Comparison of ENCODE assay signal across 8 cellular contexts in the genomic region with DNA sequence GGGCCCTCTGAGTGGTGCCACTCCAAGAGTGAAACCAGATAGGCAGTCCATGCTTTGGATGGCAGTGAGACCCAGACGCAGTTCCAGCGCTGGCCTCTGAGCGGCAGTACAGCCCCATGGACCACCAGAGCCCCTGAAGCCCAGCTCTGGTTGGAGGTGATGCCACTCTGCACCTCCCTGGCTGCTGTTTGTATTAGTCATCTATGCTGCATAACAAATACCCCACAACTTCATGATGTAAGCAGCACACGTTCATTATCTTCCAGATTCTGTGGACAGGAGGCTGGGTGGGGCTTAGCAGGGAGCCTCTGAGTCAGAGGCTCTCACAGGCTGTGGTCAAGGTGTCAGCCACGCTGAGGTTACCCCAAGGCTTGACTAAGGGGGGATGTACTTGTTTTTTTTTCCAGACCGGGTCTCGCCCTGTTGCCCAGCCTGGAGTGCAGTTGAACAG. TPM values are rescaled to one million over a fixed set of nuclear protein-coding genes. Genes with fewer than 3 reads are reported as not detected.
A peak's percentile ranks its signal among the peaks of the same experiment; 100 is the strongest.
DNase-seq lines count a peak whose midpoint lies in the region; ATAC-seq lines count a peak whose summit lies in the region.

No MANE protein-coding gene starts in this region.

- peak; percentile 77 for DNase-seq in DMS53 (lab: John Stamatoyannopoulos, UW)
- peak; percentile 29 for DNase-seq in KG1 (lab: John Stamatoyannopoulos, UW)
- DNase-seq in T-cell, result peak; percentile 44 to 81 (median 69)
- DNase-seq in activated naive CD8-positive, alpha-beta T cell treated with anti-CD3 and anti-CD28 coated beads for 36 hours, result peak; percentile 89
- peak; percentile 73 for DNase-seq in hepatic stellate cell (ENCODE audit: low spot score)
- DNase-seq in stimulated activated CD4-positive, alpha-beta T cell treated with anti-CD3 and anti-CD28 coated beads, Interleukin-1b, Interleukin-23, amount 100 ng/mL, for 24 hours (ENCODE audit: low read depth in 4 of 4, low spot score in 1 of 4), result peak; percentile 51 to 81 (median 62)

- peak; percentile 81 to 86 (median 81) for ATAC-seq in T-cell (replicated peaks in 1 of 4)
- ATAC-seq in GM21526 (IDR thresholded peaks at IDR 0.05; ENCODE audit: low FRiP score, unreplicated experiment), result no peak
- no peak for ATAC-seq in HG02642 (IDR thresholded peaks at IDR 0.05; ENCODE audit: poor library complexity, unreplicated experiment)

- peaks cover 0 to 2% of the 10 kb centered on the region in 2 donors for H3K27me3 Mint-ChIP-seq in T-cell
- peaks cover 8% of the 10 kb centered on the region for H3K27me3 Mint-ChIP-seq in activated naive CD8-positive, alpha-beta T cell treated with anti-CD3 and anti-CD28 coated beads for 36 hours

- H3K4me3 Mint-ChIP-seq in T-cell, result no peak overlapping the region
- H3K4me3 Mint-ChIP-seq in activated naive CD8-positive, alpha-beta T cell treated with anti-CD3 and anti-CD28 coated beads for 36 hours, result peak overlapping the region; percentile 54

- peaks cover 8 to 24% (median 23%) of the 10 kb centered on the region in 3 donors for H3K4me1 Mint-ChIP-seq in T-cell
- H3K4me1 Mint-ChIP-seq in activated naive CD8-positive, alpha-beta T cell treated with anti-CD3 and anti-CD28 coated beads for 36 hours, result peaks cover 13% of the 10 kb centered on the region

- POLR2A ChIA-PET in T-cell (lab: Charles Lee), result no interaction called here

- CTCF ChIA-PET in T-cell (lab: Charles Lee), result interaction anchor here in 1 of 2 donors (1.3 kb wide), 1 partner anchor 9 kb away, joined by 3 read pairs; no protein-coding TSS in a partner anchor

- no peaks in the 10 kb centered on the region for H3K9me3 Mint-ChIP-seq in T-cell
- H3K9me3 Mint-ChIP-seq in activated naive CD8-positive, alpha-beta T cell treated with anti-CD3 and anti-CD28 coated beads for 36 hours, result peaks cover 8% of the 10 kb centered on the region

- H3K36me3 Mint-ChIP-seq in T-cell, result no peaks in the 10 kb centered on the region
- H3K36me3 Mint-ChIP-seq in activated naive CD8-positive, alpha-beta T cell treated with anti-CD3 and anti-CD28 coated beads for 36 hours, result peaks cover 3% of the 10 kb centered on the region

- H3K27ac Mint-ChIP-seq in T-cell, result peak overlapping the region; percentile 70 to 72
- H3K27ac Mint-ChIP-seq in activated naive CD8-positive, alpha-beta T cell treated with anti-CD3 and anti-CD28 coated beads for 36 hours, result peak overlapping the region; percentile 76

RNA-seq across cellular contexts. Expression of a gene that starts 5.1 kb away (rescaled TPM):
- total RNA-seq in T-cell, result 10 to 100 TPM; 32.5 to 48.4 (median 41.3) TPM
- 10 to 100 TPM; 15.6 to 17.3 TPM for total RNA-seq in activated naive CD8-positive, alpha-beta T cell treated with anti-CD3 and anti-CD28 coated beads for 36 hours

RNA-seq across cellular contexts. Expression of a gene that starts 9.8 kb away (rescaled TPM):
- 10 to 100 TPM; 10.5 to 17.6 (median 11.3) TPM for total RNA-seq in T-cell
- 1 to 10 TPM; 7.0 to 8.2 TPM for total RNA-seq in activated naive CD8-positive, alpha-beta T cell treated with anti-CD3 and anti-CD28 coated beads for 36 hours

RNA-seq across cellular contexts. Expression of a gene that starts 10.1 kb away (rescaled TPM):
- total RNA-seq in T-cell, result 100 to 1,000 TPM in 4 of 5 donors, 10 to 100 TPM in 1; 34.9 to 143 (median 122) TPM
- 10 to 100 TPM; 22.8 to 24.1 TPM for total RNA-seq in activated naive CD8-positive, alpha-beta T cell treated with anti-CD3 and anti-CD28 coated beads for 36 hours

RNA-seq across cellular contexts. Expression of a gene that starts 21.6 kb away (rescaled TPM):
- 10 to 100 TPM; 29.3 to 43.8 (median 34.5) TPM for total RNA-seq in T-cell
- total RNA-seq in activated naive CD8-positive, alpha-beta T cell treated with anti-CD3 and anti-CD28 coated beads for 36 hours, result 10 to 100 TPM; 89.3 to 94.8 TPM

RNA-seq across cellular contexts. Expression of a gene that starts 33.5 kb away (rescaled TPM):
- total RNA-seq in T-cell, result 10 to 100 TPM; 36.9 to 49.0 (median 44.1) TPM
- 10 to 100 TPM; 16.9 to 17.4 TPM for total RNA-seq in activated naive CD8-positive, alpha-beta T cell treated with anti-CD3 and anti-CD28 coated beads for 36 hours

Comparison
In these comparisons a context has a peak if more than half of its experiments do, and no peak if none do; other contexts are left out.
1. DNase-seq: peak in every context shown above with its lines; median percentile 89 in activated naive CD8-positive, alpha-beta T cell treated with anti-CD3 and anti-CD28 coated beads for 36 hours; 77 in DMS53; 73 in hepatic stellate cell; 69 in T-cell; 62 in stimulated activated CD4-positive, alpha-beta T cell treated with anti-CD3 and anti-CD28 coated beads, Interleukin-1b, Interleukin-23, amount 100 ng/mL, for 24 hours; 29 in KG1.
2. ATAC-seq: peak in T-cell (4 of 4); none in GM21526 (single experiment) and HG02642 (single experiment).